Comparison of ENCODE assay signal across 15 cellular contexts in genomic region chr1:19163261-19163660, GRCh38. TPM values are rescaled to one million over a fixed set of nuclear protein-coding genes. Genes with fewer than 3 reads are reported as not detected.
DNase-seq lines count a peak whose midpoint lies in the region; ATAC-seq and TF ChIP-seq lines count a peak whose summit lies in the region.
"Had no signal": no experiment of that assay in that cellular context is flagged by ENCODE, and none has a peak within 500 bp of the region (broad histone marks: within the 10 kb centered on the region; RNA-seq: fewer than 3 reads in every experiment).

No MANE protein-coding gene starts in this region.

- H3K9me3 ChIP-seq in mucosa of descending colon: no peaks in the 10 kb centered on the region
- no peaks in the 10 kb centered on the region for H3K9me3 ChIP-seq in CD4-positive, alpha-beta memory T cell (ENCODE audit: control insufficient read depth in 1 of 2, low read length in 2 of 2)
- H3K9me3 ChIP-seq: neutrophil, Peyer's patch had no signal

- TF ChIP-seq CTCF in choroid plexus epithelial cell (conservative IDR thresholded peaks at IDR 0.05; ENCODE audit: low read depth, low read length) (no peak), mucosa of descending colon (IDR thresholded peaks at IDR 0.05) (no peak)

- peak; percentile 46 for ATAC-seq in mucosa of descending colon
- ATAC-seq in HG02642 (IDR thresholded peaks at IDR 0.05; ENCODE audit: poor library complexity, unreplicated experiment): no peak
- ATAC-seq in HG02763 (IDR thresholded peaks at IDR 0.05; ENCODE audit: unreplicated experiment): no peak

- H3K4me3 ChIP-seq in choroid plexus epithelial cell (ENCODE audit: low read depth, low read length) (no peak overlapping the region), mucosa of descending colon (no peak overlapping the region)
- H3K4me3 ChIP-seq in CD4-positive, alpha-beta memory T cell (ENCODE audit: low read length in 2 of 2): no peak overlapping the region
- H3K4me3 ChIP-seq: Peyer's patch had no signal

- peaks cover 17% of the 10 kb centered on the region for H3K36me3 ChIP-seq in mucosa of descending colon (ENCODE audit: low read depth)
- H3K36me3 ChIP-seq in CD4-positive, alpha-beta memory T cell (ENCODE audit: insufficient read depth, low read length): peaks cover 97% of the 10 kb centered on the region

- peaks cover 82 to 92% of the 10 kb centered on the region in 2 donors for H3K36me3 Mint-ChIP-seq in CD4-positive, alpha-beta memory T cell

- H3K4me1 ChIP-seq in mucosa of descending colon (ENCODE audit: low read depth): peaks cover 16% of the 10 kb centered on the region
- H3K4me1 ChIP-seq in CD4-positive, alpha-beta memory T cell (ENCODE audit: insufficient read depth, low read length): no peaks in the 10 kb centered on the region
- H3K4me1 ChIP-seq: Peyer's patch had no signal

- no peaks in the 10 kb centered on the region for H3K27me3 Mint-ChIP-seq in CD4-positive, alpha-beta memory T cell
- H3K27me3 Mint-ChIP-seq: CD4-positive, alpha-beta T cell had no signal

- no peak overlapping the region for H3K4me3 Mint-ChIP-seq in CD4-positive, alpha-beta memory T cell
- H3K4me3 Mint-ChIP-seq: CD4-positive, alpha-beta T cell had no signal

- H3K9me3 Mint-ChIP-seq in CD4-positive, alpha-beta memory T cell: no peaks in the 10 kb centered on the region
- H3K9me3 Mint-ChIP-seq: CD4-positive, alpha-beta T cell had no signal

- no peak overlapping the region for H3K27ac ChIP-seq in CD4-positive, alpha-beta memory T cell (ENCODE audit: low read depth, low read length)
- H3K27ac ChIP-seq: neutrophil, Peyer's patch had no signal

- POLR2A ChIA-PET in CD4-positive, alpha-beta memory T cell (lab: Charles Lee; ENCODE audit: partially characterized antibody): no interaction called here

- H3K27me3 ChIP-seq in CD4-positive, alpha-beta memory T cell (ENCODE audit: insufficient read depth, low read length): no peaks in the 10 kb centered on the region
- H3K27me3 ChIP-seq: neutrophil, Peyer's patch had no signal

- CTCF ChIA-PET in CD4-positive, alpha-beta memory T cell (lab: Charles Lee; ENCODE audit: partially characterized antibody): no interaction called here

- peak overlapping the region in 2 of 7 donors; percentile 7 to 77 for H3K27ac Mint-ChIP-seq in CD4-positive, alpha-beta memory T cell
- H3K27ac Mint-ChIP-seq: CD4-positive, alpha-beta T cell had no signal

- H3K4me1 Mint-ChIP-seq in CD4-positive, alpha-beta memory T cell: no peaks in the 10 kb centered on the region

- peak; percentile 90 for DNase-seq in AG08395 (ENCODE audit: low spot score)
- DNase-seq in HS-5 (ENCODE audit: low read depth): peak; percentile 47
- DNase-seq in choroid plexus epithelial cell (ENCODE audit: low read depth): peak; percentile 66
- DNase-seq in mucosa of descending colon: peak in 1 of 3 donors; percentile 17
- DNase-seq in CD4-positive, alpha-beta memory T cell: no peak
- no peak for DNase-seq in SK-N-DZ (ENCODE audit: low spot score)
- DNase-seq: activated CD8-positive, alpha-beta memory T cell treated with anti-CD3 and anti-CD28 coated beads for 24 hours; CD4-positive, alpha-beta T cell; Karpas-422; Peyer's patch; stimulated activated CD4-positive, alpha-beta T cell treated with anti-CD3 and anti-CD28 coated beads, Interleukin-4, amount 100 ng/mL, for 24 hours; T1000 had no signal

- intact Hi-C loops in mucosa of descending colon (cut with DNase I, micrococcal nuclease): no loop called here
- intact Hi-C loops in CD4-positive, alpha-beta memory T cell (cut with micrococcal nuclease): no loop called here

RNA-seq across cellular contexts. Expression of gene UBR4, which starts 46.8 kb away (rescaled TPM):
- total RNA-seq in mucosa of descending colon: 100 to 1,000 TPM; 108 to 159 (median 128) TPM
- total RNA-seq in CD4-positive, alpha-beta memory T cell: 100 to 1,000 TPM; 152 to 154 TPM
- 10 to 100 TPM in 1 of 2 donors, 1 to 10 TPM in 1; 3.8 to 26.9 TPM for polyA plus RNA-seq in CD4-positive, alpha-beta memory T cell
- polyA plus RNA-seq in SK-N-DZ (2014; cell fraction: cytosol; rRNA removed): 38.6 and 40.6 TPM in 2 replicates
- 87.7 and 145 TPM in 2 replicates for polyA plus RNA-seq in SK-N-DZ (2014; cell fraction: nucleus; rRNA removed)

Comparison
In these comparisons a context has a peak if more than half of its experiments do, and no peak if none do; other contexts are left out.
1. DNase-seq: peak in AG08395 (single experiment), HS-5 (single experiment) and choroid plexus epithelial cell (single experiment); none in CD4-positive, alpha-beta memory T cell (0 of 5) and SK-N-DZ (single experiment).